Comparison of ENCODE assay signal across 8 cellular contexts in the genomic region with DNA sequence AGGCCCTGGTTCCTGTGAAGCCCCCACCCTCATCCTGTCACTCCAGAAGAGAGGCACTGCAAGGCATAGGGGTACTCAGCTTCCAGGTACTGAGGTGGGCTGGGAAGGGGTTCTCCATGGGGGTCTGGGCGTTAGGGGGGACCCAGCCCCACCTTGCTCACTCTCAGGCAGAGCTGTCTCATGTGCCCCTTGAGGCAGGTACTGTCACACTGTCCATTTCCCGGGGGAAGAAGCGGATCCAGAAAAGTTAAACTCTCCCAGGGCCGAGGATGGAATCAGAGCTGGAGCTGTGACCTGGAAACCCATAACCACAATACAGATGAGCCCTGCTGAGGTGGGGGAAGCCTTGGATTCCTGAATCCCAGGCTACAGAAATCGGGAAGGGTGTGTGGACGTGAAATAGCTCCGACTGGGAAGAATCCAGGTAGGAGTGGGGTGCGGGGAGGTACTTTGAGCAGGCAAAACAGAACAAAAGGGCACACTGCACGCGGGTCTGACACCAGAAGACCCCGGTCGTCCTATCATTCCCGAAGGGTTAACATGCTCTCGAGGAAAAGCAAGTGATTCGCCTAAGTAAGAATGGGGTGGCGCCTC. TPM values are rescaled to one million over a fixed set of nuclear protein-coding genes. Genes with fewer than 3 reads are reported as not detected.
DNase-seq lines count a peak whose midpoint lies in the region; ATAC-seq, FAIRE-seq and TF ChIP-seq lines count a peak whose summit lies in the region.

No MANE protein-coding gene starts in this region.

- TF ChIP-seq RAD21 in GM12878 (IDR thresholded peaks at IDR 0.05; ENCODE audit: insufficient read depth, low read depth, low read length), result no peak

- SMC1A ChIA-PET in GM12878 (lab: Charles Lee; ENCODE audit: uncharacterized antibody, unreplicated experiment), result interaction anchor here (1.2 to 2.0 kb wide), 8 partner anchors 12 to 141 kb away, joined by 3 to 8 read pairs (median 5); partner anchors contain the start of genes BABAM1 and OCEL1

- H3K27me3 ChIP-seq in right atrium auricular region (no peaks in the 10 kb centered on the region), GM12878 (replicated peaks in 1 of 2; ENCODE audit: control insufficient read depth in 2 of 2, insufficient read depth in 2 of 2, low read length in 1 of 2) (no peaks in the 10 kb centered on the region), lung (ENCODE audit: control insufficient read depth, insufficient read depth) (no peaks in the 10 kb centered on the region)

- in situ Hi-C loops in GM12878 (cut with MboI), result no loop called here

- ATAC-seq in Right ventricle myocardium superior (ENCODE audit: poor library complexity) (no peak), GM12878 (no peak), lung (ENCODE audit: insufficient read depth, low FRiP score) (no peak), GM19463 (IDR thresholded peaks at IDR 0.05; ENCODE audit: unreplicated experiment) (no peak), HG02981 (IDR thresholded peaks at IDR 0.05; ENCODE audit: unreplicated experiment) (no peak), GM21786 (IDR thresholded peaks at IDR 0.05; ENCODE audit: unreplicated experiment) (no peak), GM21360 (IDR thresholded peaks at IDR 0.05; ENCODE audit: unreplicated experiment) (no peak)

- H3K4me1 ChIP-seq in right atrium auricular region (peaks cover 0 to 12% of the 10 kb centered on the region in 2 donors), GM12878 (ENCODE audit: control insufficient read depth, insufficient read depth, low read length) (peaks cover 13% of the 10 kb centered on the region), lung (ENCODE audit: control insufficient read depth in 2 of 2, insufficient read depth in 2 of 2, low read length in 2 of 2) (peaks cover 0 to 11% of the 10 kb centered on the region in 2 donors)

- 22% methylated on average over 16 of the region's 16 CpGs for WGBS in GM12878 (ENCODE audit: insufficient coverage, insufficient replicate concordance, low lambda C conversion rate, missing lambda C conversion rate)
- WGBS in lung, 2 donors, result 31 to 33% methylated on average over 16 of the region's 16 CpGs

- no peaks in the 10 kb centered on the region for H4K20me1 ChIP-seq in GM12878 (ENCODE audit: control insufficient read depth, insufficient read depth)

- H2AFZ ChIP-seq in GM12878 (ENCODE audit: control insufficient read depth, low read depth, low read length), result peak overlapping the region; percentile 40

- POLR2A ChIA-PET in GM12878 (lab: Charles Lee), result interaction anchor here (0.5 to 2.2 kb wide), 10 partner anchors 12 to 136 kb away, joined by 3 to 13 read pairs (median 4); partner anchors contain the start of genes ANKLE1, BABAM1 and OCEL1

- peak overlapping the region; percentile 54 to 68 for H3K4me3 ChIP-seq in right atrium auricular region
- H3K4me3 ChIP-seq in GM12878, result peak overlapping the region; percentile 67
- H3K4me3 ChIP-seq in lung, result peak overlapping the region; percentile 70

- DNase-seq in right atrium auricular region (ENCODE audit: low spot score) (no peak), Right ventricle myocardium superior (no peak), GM12878 (ENCODE audit: low read depth, low spot score) (no peak), lung (ENCODE audit: low spot score) (no peak)

- TSS peak; percentile 99 for BruUV-seq in GM12878 (replicated peaks; lab: Mats Ljungman, UMichigan)

- H3K27ac ChIP-seq in right atrium auricular region (peak overlapping the region; percentile 84 to 92), GM12878 (ENCODE audit: control insufficient read depth, insufficient read depth) (peak overlapping the region; percentile 80), lung (ENCODE audit: low read depth in 1 of 2, low read length in 1 of 2) (peak overlapping the region; percentile 89 to 96)

- no peaks in the 10 kb centered on the region; the same call in 1 of the 2 replicates for H3K79me2 ChIP-seq in GM12878 (ENCODE audit: control insufficient read depth, insufficient read depth, low read length)

- H3K36me3 ChIP-seq in right atrium auricular region (peaks cover 34% of the 10 kb centered on the region), GM12878 (ENCODE audit: control insufficient read depth in 2 of 2, insufficient read depth in 2 of 2, low read length in 1 of 2) (peaks cover 10 to 18% of the 10 kb centered on the region in 2 experiments; a peak in 3 of 4 replicates), lung (ENCODE audit: control insufficient read depth in 2 of 2, insufficient read depth in 2 of 2, low read length in 2 of 2) (peaks cover 17 to 50% of the 10 kb centered on the region in 2 donors)

- no peak for FAIRE-seq in GM12878 (lab: Jason Lieb, UNC)

- no peaks in the 10 kb centered on the region for H3K9me3 ChIP-seq in right atrium auricular region
- no peaks in the 10 kb centered on the region for H3K9me3 ChIP-seq in GM12878 (replicated peaks; ENCODE audit: control insufficient read depth, insufficient read depth, low read length)
- H3K9me3 ChIP-seq in lung (ENCODE audit: control insufficient read depth in 2 of 2, insufficient read depth in 1 of 2, low read length in 1 of 2), result no peaks in the 10 kb centered on the region

- CTCF ChIA-PET in GM12878 (lab: Yijun Ruan, JAX), result interaction anchor here (0.5 to 2.4 kb wide), 7 partner anchors 9 to 500 kb away, joined by 3 to 9 read pairs (median 3); partner anchors contain the start of gene OCEL1

- TF ChIP-seq EP300 in GM12878 (IDR thresholded peaks at IDR 0.05; ENCODE audit: borderline replicate concordance in 1 of 2, control insufficient read depth in 1 of 2, low read depth in 2 of 2, low read length in 2 of 2), result no peak

- TF ChIP-seq CTCF in right atrium auricular region (IDR thresholded peaks at IDR 0.05) (no peak), GM12878 (IDR thresholded peaks at IDR 0.05 in 2 of 3, conservative IDR thresholded peaks at IDR 0.05 in 1 of 3; ENCODE audit: control insufficient read depth in 2 of 3, extremely low read depth in 1 of 3, insufficient read depth in 1 of 3, low read depth in 3 of 3, low read length in 3 of 3) (no peak), lung (IDR thresholded peaks at IDR 0.05; ENCODE audit: control extremely low read depth, extremely low read depth) (no peak)

- RAD21 ChIA-PET in GM12878 (lab: Charles Lee; ENCODE audit: unreplicated experiment), result interaction anchor here (0.9 to 2.4 kb wide), 9 partner anchors 12 to 149 kb away, joined by 3 to 18 read pairs (median 4); partner anchors contain the start of genes BABAM1, DDA1 and OCEL1

- H3K4me2 ChIP-seq in GM12878 (ENCODE audit: control insufficient read depth, insufficient read depth), result peak overlapping the region; percentile 98

- peak overlapping the region; percentile 80 for H3K9ac ChIP-seq in GM12878 (ENCODE audit: control insufficient read depth, insufficient read depth, low read length)

- no peak for TF ChIP-seq POLR2A in GM12878 (IDR thresholded peaks at IDR 0.05; ENCODE audit: low read depth, low read length)

- intact Hi-C loops in Right ventricle myocardium superior (cut with DNase I), result no loop called here
- intact Hi-C loops in GM12878 (cut with micrococcal nuclease; ENCODE audit: unreplicated experiment), result no loop called here

RNA-seq across cellular contexts. Expression of gene USE1, which starts 0.5 kb away (rescaled TPM):
- total RNA-seq in right atrium auricular region (10 to 100 TPM; 17.5 to 18.4 TPM), Right ventricle myocardium superior (30.7 TPM), GM12878 (2014; rRNA removed) (10.9 and 16.7 TPM in 2 replicates), GM12878 (2014; rRNA removed; fragmentation: Illumina TruSeq; extraction: Trizol) (11.4 and 13.6 TPM in 2 replicates), GM12878 (2021) (18.6 and 19.6 TPM in 2 replicates), lung (10 to 100 TPM; 22.0 to 33.5 TPM)
- 12.2 and 13.0 TPM in 2 replicates for total RNA-seq in GM12878 (2013; cell fraction: nucleolus; rRNA removed)
- polyA plus RNA-seq in GM12878 (2011; ENCODE audit: low read depth), result 25.4 TPM
- polyA plus RNA-seq in GM12878 (2011; rRNA removed) (7.4 and 13.8 TPM in 2 replicates), GM12878 (2014; fragmentation: Illumina TruSeq; extraction: Trizol) (3.7 and 9.7 TPM in 2 replicates), GM12878 (2014; fragmentation: Nextera tagmentation; extraction: Ambion mirVana) (10 to 100 TPM in 1 of 2 experiments, 1 to 10 TPM in 1; 9.7 to 15.4 TPM), GM12878 (2014; rRNA removed) (23.3 and 24.0 TPM in 2 replicates), GM12878 (2016; fragmentation: Nextera tagmentation; extraction: Ambion mirVana) (10 to 100 TPM; 18.1 to 23.7 TPM), lung (10 to 100 TPM; 36.2 to 60.1 TPM)
- 16.2 and 19.0 TPM in 2 replicates for polyA plus RNA-seq in GM12878 (2011; cell fraction: cytosol; rRNA removed)
- polyA plus RNA-seq in GM12878 (2011; cell fraction: nucleus; rRNA removed), result 23.2 and 23.5 TPM in 2 replicates
- polyA plus RNA-seq in GM12878 (2012), result 29.7 and 29.8 TPM in 2 replicates
- polyA minus RNA-seq in GM12878 (2011; rRNA and poly(A)+ RNA removed), result 5.6 and 6.7 TPM in 2 replicates
- 2.4 and 5.4 TPM in 2 replicates for polyA minus RNA-seq in GM12878 (2011; cell fraction: cytosol; rRNA and poly(A)+ RNA removed)
- 4.0 and 6.0 TPM in 2 replicates for polyA minus RNA-seq in GM12878 (2011; cell fraction: nucleus; rRNA and poly(A)+ RNA removed)

RNA-seq across cellular contexts. Expression of gene OCEL1, which starts 11.4 kb away (rescaled TPM):
- total RNA-seq in right atrium auricular region (1 to 10 TPM; 5.9 to 8.2 TPM), Right ventricle myocardium superior (22.4 TPM), GM12878 (2014; rRNA removed) (3.1 and 3.2 TPM in 2 replicates), GM12878 (2014; rRNA removed; fragmentation: Illumina TruSeq; extraction: Trizol) (3.2 and 3.4 TPM in 2 replicates), GM12878 (2021) (11.9 and 15.8 TPM in 2 replicates), lung (10 to 100 TPM in 1 of 2 donors, 1 to 10 TPM in 1; 9.1 to 39.5 TPM)
- total RNA-seq in GM12878 (2013; cell fraction: nucleolus; rRNA removed), result 2.9 and 4.6 TPM in 2 replicates
- polyA plus RNA-seq in GM12878 (2011; ENCODE audit: low read depth), result 65.4 TPM
- polyA plus RNA-seq in GM12878 (2011; rRNA removed) (1.4 and 2.8 TPM in 2 replicates), GM12878 (2014; fragmentation: Illumina TruSeq; extraction: Trizol) (7.4 and 9.9 TPM in 2 replicates), GM12878 (2014; fragmentation: Nextera tagmentation; extraction: Ambion mirVana) (1 to 10 TPM; 3.6 to 7.8 TPM), GM12878 (2014; rRNA removed) (7.5 and 7.8 TPM in 2 replicates), GM12878 (2016; fragmentation: Nextera tagmentation; extraction: Ambion mirVana) (10 to 100 TPM; 14.4 to 18.2 TPM), lung (10 to 100 TPM; 19.4 to 31.1 TPM)
- 5.3 and 7.2 TPM in 2 replicates for polyA plus RNA-seq in GM12878 (2011; cell fraction: cytosol; rRNA removed)
- 6.9 and 7.6 TPM in 2 replicates for polyA plus RNA-seq in GM12878 (2011; cell fraction: nucleus; rRNA removed)
- polyA plus RNA-seq in GM12878 (2012), result 11.7 and 15.6 TPM in 2 replicates
- 1.8 and 3.1 TPM in 2 replicates for polyA minus RNA-seq in GM12878 (2011; rRNA and poly(A)+ RNA removed)
- 1.9 and 7.1 TPM in 2 replicates for polyA minus RNA-seq in GM12878 (2011; cell fraction: cytosol; rRNA and poly(A)+ RNA removed)
- 2.3 and 2.8 TPM in 2 replicates for polyA minus RNA-seq in GM12878 (2011; cell fraction: nucleus; rRNA and poly(A)+ RNA removed)

RNA-seq across cellular contexts. Expression of gene NR2F6, which starts 31.1 kb away (rescaled TPM):
- total RNA-seq in right atrium auricular region (10 to 100 TPM; 63.6 to 69.7 TPM), Right ventricle myocardium superior (77.3 TPM), GM12878 (2014; rRNA removed) (11.8 and 12.8 TPM in 2 replicates), GM12878 (2014; rRNA removed; fragmentation: Illumina TruSeq; extraction: Trizol) (2.3 and 2.7 TPM in 2 replicates), GM12878 (2021) (13.3 and 15.5 TPM in 2 replicates), lung (10 to 100 TPM; 26.1 to 65.5 TPM)
- 4.8 and 4.9 TPM in 2 replicates for total RNA-seq in GM12878 (2013; cell fraction: nucleolus; rRNA removed)
- polyA plus RNA-seq in GM12878 (2011; ENCODE audit: low read depth), result 0.62 TPM
- polyA plus RNA-seq in GM12878 (2011; rRNA removed) (1.7 and 3.9 TPM in 2 replicates), GM12878 (2014; fragmentation: Illumina TruSeq; extraction: Trizol) (0.48 and 1.4 TPM in 2 replicates), GM12878 (2014; fragmentation: Nextera tagmentation; extraction: Ambion mirVana) (under 1 TPM; 0.18 to 0.75 TPM), GM12878 (2014; rRNA removed) (11.3 and 14.1 TPM in 2 replicates), GM12878 (2016; fragmentation: Nextera tagmentation; extraction: Ambion mirVana) (1 to 10 TPM; 8.4 to 8.6 TPM), lung (10 to 100 TPM; 26.8 to 28.0 TPM)
- polyA plus RNA-seq in GM12878 (2011; cell fraction: cytosol; rRNA removed), result 5.8 and 10.7 TPM in 2 replicates
- 7.8 and 12.0 TPM in 2 replicates for polyA plus RNA-seq in GM12878 (2011; cell fraction: nucleus; rRNA removed)
- 4.0 and 5.0 TPM in 2 replicates for polyA plus RNA-seq in GM12878 (2012)
- polyA minus RNA-seq in GM12878 (2011; rRNA and poly(A)+ RNA removed), result 2.1 and 3.1 TPM in 2 replicates
- polyA minus RNA-seq in GM12878 (2011; cell fraction: cytosol; rRNA and poly(A)+ RNA removed), result 6.3 and 6.9 TPM in 2 replicates
- polyA minus RNA-seq in GM12878 (2011; cell fraction: nucleus; rRNA and poly(A)+ RNA removed), result 2.2 and 4.7 TPM in 2 replicates

RNA-seq across cellular contexts. Expression of gene USHBP1, which starts 49.9 kb away (rescaled TPM):
- 1 to 10 TPM; 4.3 to 6.6 TPM for total RNA-seq in right atrium auricular region
- 7.9 TPM for total RNA-seq in Right ventricle myocardium superior
- 0.58 and 0.61 TPM in 2 replicates for total RNA-seq in GM12878 (2013; cell fraction: nucleolus; rRNA removed)
- total RNA-seq in GM12878 (2014; rRNA removed), result 0.11 and 0.96 TPM in 2 replicates
- 0.09 TPM in 1 of 2 replicates, not detected in the other for total RNA-seq in GM12878 (2014; rRNA removed; fragmentation: Illumina TruSeq; extraction: Trizol)
- total RNA-seq in GM12878 (2021), result 0.27 and 0.62 TPM in 2 replicates
- not detected for polyA plus RNA-seq in GM12878 (2011; ENCODE audit: low read depth)
- 0.07 TPM in 1 of 2 replicates, not detected in the other for polyA plus RNA-seq in GM12878 (2011; rRNA removed)
- 0.03 and 0.18 TPM in 2 replicates for polyA plus RNA-seq in GM12878 (2011; cell fraction: cytosol; rRNA removed)
- polyA plus RNA-seq in GM12878 (2011; cell fraction: nucleus; rRNA removed), result 0.48 and 1.1 TPM in 2 replicates
- polyA plus RNA-seq in GM12878 (2012), result 0.09 and 0.31 TPM in 2 replicates
- polyA plus RNA-seq in GM12878 (2014; fragmentation: Illumina TruSeq; extraction: Trizol), result not detected in 2 replicates
- under 1 TPM in 1 of 2 experiments, not detected in 1; 0.05 TPM for polyA plus RNA-seq in GM12878 (2014; fragmentation: Nextera tagmentation; extraction: Ambion mirVana)
- 0.12 and 0.33 TPM in 2 replicates for polyA plus RNA-seq in GM12878 (2014; rRNA removed)
- polyA plus RNA-seq in GM12878 (2016; fragmentation: Nextera tagmentation; extraction: Ambion mirVana), result under 1 TPM; 0.33 to 0.44 TPM
- polyA minus RNA-seq in GM12878 (2011; rRNA and poly(A)+ RNA removed), result 0.15 TPM in 1 of 2 replicates, not detected in the other
- not detected in 2 replicates for polyA minus RNA-seq in GM12878 (2011; cell fraction: cytosol; rRNA and poly(A)+ RNA removed)
- polyA minus RNA-seq in GM12878 (2011; cell fraction: nucleus; rRNA and poly(A)+ RNA removed), result 0.12 and 1.1 TPM in 2 replicates
- total RNA-seq in lung, result 10 to 100 TPM; 11.8 to 12.3 TPM
- 10 to 100 TPM in 1 of 2 donors, 1 to 10 TPM in 1; 6.2 to 11.4 TPM for polyA plus RNA-seq in lung

RNA-seq across cellular contexts. Expression of gene BABAM1, which starts 52.6 kb away (rescaled TPM):
- 10 to 100 TPM; 67.9 to 71.7 TPM for total RNA-seq in right atrium auricular region
- total RNA-seq in Right ventricle myocardium superior, result 77.9 TPM
- total RNA-seq in GM12878 (2013; cell fraction: nucleolus; rRNA removed), result 33.1 and 39.0 TPM in 2 replicates
- 104 and 108 TPM in 2 replicates for total RNA-seq in GM12878 (2014; rRNA removed)
- 74.7 and 81.9 TPM in 2 replicates for total RNA-seq in GM12878 (2014; rRNA removed; fragmentation: Illumina TruSeq; extraction: Trizol)
- total RNA-seq in GM12878 (2021), result 102 and 103 TPM in 2 replicates
- 54.4 TPM for polyA plus RNA-seq in GM12878 (2011; ENCODE audit: low read depth)
- polyA plus RNA-seq in GM12878 (2011; rRNA removed), result 104 and 107 TPM in 2 replicates
- 133 and 164 TPM in 2 replicates for polyA plus RNA-seq in GM12878 (2011; cell fraction: cytosol; rRNA removed)
- polyA plus RNA-seq in GM12878 (2011; cell fraction: nucleus; rRNA removed), result 112 and 115 TPM in 2 replicates
- 57.5 and 64.9 TPM in 2 replicates for polyA plus RNA-seq in GM12878 (2012)
- polyA plus RNA-seq in GM12878 (2014; fragmentation: Illumina TruSeq; extraction: Trizol), result 47.7 and 86.7 TPM in 2 replicates
- 10 to 100 TPM; 11.9 to 37.4 TPM for polyA plus RNA-seq in GM12878 (2014; fragmentation: Nextera tagmentation; extraction: Ambion mirVana)
- polyA plus RNA-seq in GM12878 (2014; rRNA removed), result 129 and 142 TPM in 2 replicates
- 100 to 1,000 TPM; 153 to 154 TPM for polyA plus RNA-seq in GM12878 (2016; fragmentation: Nextera tagmentation; extraction: Ambion mirVana)
- polyA minus RNA-seq in GM12878 (2011; rRNA and poly(A)+ RNA removed), result 34.9 and 51.9 TPM in 2 replicates
- 13.2 and 19.4 TPM in 2 replicates for polyA minus RNA-seq in GM12878 (2011; cell fraction: cytosol; rRNA and poly(A)+ RNA removed)
- 10.6 and 14.1 TPM in 2 replicates for polyA minus RNA-seq in GM12878 (2011; cell fraction: nucleus; rRNA and poly(A)+ RNA removed)
- total RNA-seq in lung, result 10 to 100 TPM; 52.4 to 75.1 TPM
- polyA plus RNA-seq in lung, result 10 to 100 TPM; 61.8 to 65.1 TPM
